In genomic region chr6:159899994-159900745, GRCh38 we compare ENCODE assay signal across 14 cellular contexts. TPM values are rescaled to one million over a fixed set of nuclear protein-coding genes. Genes with fewer than 3 reads are reported as not detected.
A peak's percentile ranks its signal among the peaks of the same experiment; 100 is the strongest.
DNase-seq lines count a peak whose midpoint lies in the region; FAIRE-seq and TF ChIP-seq lines count a peak whose summit lies in the region.
"Had no signal": no experiment of that assay in that cellular context is flagged by ENCODE, and none has a peak within 500 bp of the region (broad histone marks: within the 10 kb centered on the region; RNA-seq: fewer than 3 reads in every experiment).

No MANE protein-coding gene starts in this region.

- no peak for TF ChIP-seq CTCF in fibroblast of the aortic adventitia (IDR thresholded peaks at IDR 0.05; ENCODE audit: insufficient read depth, low read length)

- H3K4me3 ChIP-seq in fibroblast of the aortic adventitia (ENCODE audit: low read depth, low read length): no peak overlapping the region

- POLR2A ChIA-PET in HEK293T (lab: Yijun Ruan, JAX): no interaction called here

- no peak for FAIRE-seq in H54 (lab: Jason Lieb, UNC)

- CTCF ChIA-PET in HEK293T (lab: Yijun Ruan, JAX): no interaction called here

- DNase-seq in H54 (ENCODE audit: insufficient read length, low spot score) (peak; percentile 38), T1000 (lab: John Stamatoyannopoulos, UW) (peak; percentile 26), fibroblast of the aortic adventitia (ENCODE audit: low read depth) (peak; percentile 72), stromal cell of bone marrow (ENCODE audit: low read depth) (peak; percentile 86), HUDEP-2 (lab: John Stamatoyannopoulos, UW; ENCODE audit: unreplicated experiment in 76 of 76) (no peak), NCI-H345 (lab: John Stamatoyannopoulos, UW) (no peak), HEK293T (ENCODE audit: extremely low spot score) (no peak), globus pallidus (ENCODE audit: low spot score) (no peak)
- DNase-seq: activated CD4-positive, alpha-beta T cell treated with anti-CD3 and anti-CD28 coated beads for 4 hours; activated naive CD4-positive, alpha-beta T cell treated with anti-CD3 and anti-CD28 coated beads for 36 hours; DND-41; NCI-H526; substantia nigra had no signal

- no peak for TF ChIP-seq POLR2A in H54 (IDR thresholded peaks at IDR 0.05; ENCODE audit: low read depth, low read length)

TF ChIP-seq in HEK293T, 16 proteins besides CTCF, POLR2A, EP300 and RAD21:
- no peak for TF ChIP-seq TARDBP (IDR thresholded peaks at IDR 0.05)

RNA-seq across cellular contexts. Expression of gene MAS1, which starts 9.4 kb away (rescaled TPM):
- total RNA-seq in fibroblast of the aortic adventitia (ENCODE audit: low replicate concordance): under 0.01 and 0.08 TPM in 2 replicates
- total RNA-seq: activated naive CD4-positive, alpha-beta T cell treated with anti-CD3 and anti-CD28 coated beads for 36 hours; SK-MEL-5 had no signal

Comparison
In these comparisons a context has a peak if more than half of its experiments do, and no peak if none do; other contexts are left out.
1. DNase-seq: peak in H54 (single experiment), T1000 (single experiment), fibroblast of the aortic adventitia (single experiment) and stromal cell of bone marrow (single experiment); none in HUDEP-2 (0 of 76), NCI-H345 (single experiment), HEK293T (single experiment) and globus pallidus (single experiment).